In the genomic region with DNA sequence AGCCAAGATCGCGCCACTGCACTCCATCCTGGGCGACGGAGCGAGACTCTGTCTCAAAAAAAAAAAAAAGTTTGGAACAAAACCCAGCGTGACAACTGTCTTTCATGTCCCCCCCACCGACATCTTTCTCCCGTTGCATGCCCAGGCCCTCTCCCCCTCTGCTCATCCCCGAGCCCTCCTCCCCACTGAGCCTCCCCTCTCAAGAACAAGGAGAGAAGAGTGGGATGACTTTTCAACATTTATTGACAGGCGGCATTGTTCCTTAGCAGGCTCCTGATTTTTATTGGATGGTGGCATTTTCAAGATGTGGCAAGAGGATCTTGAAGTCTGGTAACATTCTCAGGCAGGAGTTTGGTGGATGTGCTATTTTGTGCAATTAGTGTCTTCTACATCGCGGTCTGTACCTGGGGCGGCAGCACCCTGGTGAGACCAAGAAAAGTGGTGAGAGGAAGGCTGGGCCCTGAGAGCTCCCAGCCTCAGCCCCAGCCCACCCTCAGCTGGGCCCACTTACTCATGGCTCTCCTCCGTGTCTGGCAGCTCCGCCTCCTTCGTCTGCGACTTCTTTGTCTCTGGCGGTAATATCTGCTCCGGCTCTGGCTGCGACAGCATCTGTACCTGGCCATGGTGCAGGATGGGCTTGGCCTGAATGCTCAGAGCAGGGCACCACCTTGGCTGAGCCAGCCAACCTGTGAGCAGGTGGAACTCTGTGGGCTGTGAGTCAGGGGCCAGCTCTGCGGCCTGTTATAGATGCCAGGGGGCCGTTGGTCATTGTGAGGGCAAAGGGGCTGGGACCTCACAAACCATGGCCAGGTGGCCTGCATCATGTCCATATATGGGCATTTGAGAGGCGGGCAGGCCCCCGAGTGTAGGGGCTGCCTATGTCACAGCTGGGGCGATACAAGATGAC, we compare ENCODE assay signal across 20 cellular contexts. TPM values are rescaled to one million over a fixed set of nuclear protein-coding genes. Genes with fewer than 3 reads are reported as not detected.
"Had no signal": no experiment of that assay in that cellular context is flagged by ENCODE, and none has a peak within 500 bp of the region (broad histone marks: within the 10 kb centered on the region; RNA-seq: fewer than 3 reads in every experiment).

Gene PRM1 (minus strand): TSS at position 715 of the 907 bp plus-strand sequence. CDS start 92 bp downstream, at position 623.

- H3K4me1 ChIP-seq: ascending aorta, esophagus muscularis mucosa, pancreas, uterus had no signal

- DNase-seq: activated CD4-positive, alpha-beta T cell treated with anti-CD3 and anti-CD28 coated beads, Interleukin-2, amount 10 ng/mL, durations not matched to agents 7 days and 5 days; activated CD4-positive, CD25-positive, alpha-beta regulatory T cell; activated effector memory CD4-positive, alpha-beta T cell treated with anti-CD3 and anti-CD28 coated beads, Interleukin-2, amount 50 U/mL, for 16 hours; activated T-cell treated with anti-CD3 and anti-CD28 coated beads, Interleukin-2, amount 50 U/mL, for 1 hour; glutamatergic neuron; pancreas; stimulated activated CD4-positive, alpha-beta T cell treated with anti-CD3 and anti-CD28 coated beads, Interleukin-15, amount 100 ng/mL, for 24 hours; stimulated activated CD4-positive, alpha-beta T cell treated with anti-CD3 and anti-CD28 coated beads, Interleukin-4, amount 100 ng/mL, for 24 hours; stomach; T-helper 1 cell; uterus had no signal

- H3K27me3 ChIP-seq: ascending aorta, esophagus muscularis mucosa, pancreas, stomach, uterus had no signal

- FAIRE-seq: bronchial epithelial cell, islet of Langerhans, pancreas had no signal

- H3K27ac ChIP-seq: ascending aorta, esophagus muscularis mucosa, pancreas, uterus had no signal

- H3K36me3 ChIP-seq: ascending aorta, esophagus muscularis mucosa, pancreas, stomach, uterus had no signal

- H3K27ac Mint-ChIP-seq: activated CD4-positive, alpha-beta T cell treated with anti-CD3 and anti-CD28 coated beads, Interleukin-2, amount 10 ng/mL, durations not matched to agents 7 days and 5 days; nephron had no signal

- H3K4me3 ChIP-seq: ascending aorta, esophagus muscularis mucosa, pancreas, stomach, uterus had no signal

- H3K4me1 Mint-ChIP-seq: nephron had no signal

- H3K9me3 Mint-ChIP-seq: nephron had no signal

- H3K4me3 Mint-ChIP-seq: activated CD4-positive, alpha-beta T cell treated with anti-CD3 and anti-CD28 coated beads, Interleukin-2, amount 10 ng/mL, durations not matched to agents 7 days and 5 days; nephron had no signal

- ATAC-seq: pancreas had no signal

- H3K9me3 ChIP-seq: ascending aorta, esophagus muscularis mucosa, pancreas, stomach, uterus had no signal

RNA-seq across cellular contexts. Expression of gene PRM1, which starts in this region (rescaled TPM):
- total RNA-seq: activated CD4-positive, alpha-beta T cell treated with anti-CD3 and anti-CD28 coated beads, Interleukin-2, amount 10 ng/mL, durations not matched to agents 7 days and 5 days; ascending aorta; bronchial epithelial cell; esophagus muscularis mucosa; fibroblast of villous mesenchyme; left lobe of liver; pancreas; renal cortical epithelial cell; skeletal muscle tissue; stomach; uterus had no signal
- polyA plus RNA-seq: pancreas, stomach had no signal
